Comparison of ENCODE assay signal across 19 cellular contexts in genomic region chr12:30533518-30533917, GRCh38.
DNase-seq lines count a peak whose midpoint lies in the region; ATAC-seq, FAIRE-seq and TF ChIP-seq lines count a peak whose summit lies in the region.
"Had no signal": no experiment of that assay in that cellular context is flagged by ENCODE, and none has a peak within 500 bp of the region (broad histone marks: within the 10 kb centered on the region; RNA-seq: fewer than 3 reads in every experiment).

No MANE protein-coding gene starts in this region.

- H4K5ac ChIP-seq in IMR-90 (ENCODE audit: low read depth, low read length) = no peak overlapping the region

- FAIRE-seq in bronchial epithelial cell (lab: Jason Lieb, UNC) (no peak), frontal cortex (lab: Jason Lieb, UNC) (no peak)

- H2AK9ac ChIP-seq in IMR-90 (replicated peaks; ENCODE audit: low read depth, low read length, poor library complexity) = no peak overlapping the region

- H3K27me3 ChIP-seq in IMR-90 (ENCODE audit: control insufficient read depth, insufficient read depth, low read length) = no peaks in the 10 kb centered on the region; the same call in 1 of the 2 replicates
- H3K27me3 ChIP-seq in bronchial epithelial cell (ENCODE audit: control insufficient read depth, insufficient read depth, low read length) = no peaks in the 10 kb centered on the region
- H3K27me3 ChIP-seq in upper lobe of right lung = no peaks in the 10 kb centered on the region

- peak; percentile 37 for ATAC-seq in IMR-90 (ENCODE audit: low read depth)
- no peak for ATAC-seq in HG02610 (IDR thresholded peaks at IDR 0.05; ENCODE audit: unreplicated experiment)
- ATAC-seq in upper lobe of right lung = no peak
- ATAC-seq: Panc1, Right ventricle myocardium inferior, SK-N-SH treated with all-trans-retinoic acid at 6 μM for 48 hours had no signal

- CTCF ChIA-PET in IMR-90 (lab: Yijun Ruan, JAX) = no interaction called here

- H3K36me3 ChIP-seq in IMR-90 (ENCODE audit: control insufficient read depth, insufficient read depth, low read length) (no peaks in the 10 kb centered on the region), bronchial epithelial cell (ENCODE audit: control insufficient read depth, insufficient read depth, low read length) (no peaks in the 10 kb centered on the region), upper lobe of right lung (no peaks in the 10 kb centered on the region)

- in situ Hi-C loops in IMR-90 (cut with MboI; ENCODE audit: low sequenced_read_pairs) = no loop called here

- no peak overlapping the region for H3K4me2 ChIP-seq in IMR-90 (ENCODE audit: low read depth, low read length)

- H4K91ac ChIP-seq in IMR-90 (ENCODE audit: insufficient read depth, low read depth, low read length) = no peak overlapping the region

- intact Hi-C loops in IMR-90 (cut with micrococcal nuclease) = no loop called here
- intact Hi-C loops in upper lobe of right lung (cut with DNase I) = no loop called here

- H3K9ac ChIP-seq in IMR-90 (ENCODE audit: low read depth, low read length) = no peak overlapping the region

- H3K18ac ChIP-seq in IMR-90 (ENCODE audit: low read depth, low read length) = no peak overlapping the region

- no CpG with 5 or more reads among the region's 5 CpGs for WGBS in IMR-90 (ENCODE audit: extremely low coverage in 2 of 2, insufficient read length in 1 of 2), 2 experiments

- no peak overlapping the region for H4K8ac ChIP-seq in IMR-90 (ENCODE audit: low read depth in 2 of 2, low read length in 2 of 2)

- dilution Hi-C loops in IMR-90 (cut with HindIII; ENCODE audit: low sequenced_read_pairs, unreplicated experiment) = no loop called here

- no peak overlapping the region for H2BK5ac ChIP-seq in IMR-90 (ENCODE audit: low read depth, low read length, poor library complexity, severe bottlenecking)

- H3K23ac ChIP-seq in IMR-90 (ENCODE audit: low read depth, low read length) = no peak overlapping the region

- TF ChIP-seq CTCF in IMR-90 (conservative IDR thresholded peaks at IDR 0.05; ENCODE audit: low read depth, low read length) = no peak
- TF ChIP-seq CTCF in bronchial epithelial cell (IDR thresholded peaks at IDR 0.05; ENCODE audit: insufficient read depth, low read length, severe bottlenecking) = no peak
- no peak for TF ChIP-seq CTCF in fibroblast of villous mesenchyme (IDR thresholded peaks at IDR 0.05; ENCODE audit: insufficient read depth, low read depth, low read length)
- no peak for TF ChIP-seq CTCF in upper lobe of right lung (IDR thresholded peaks at IDR 0.05)

- no TSS peak for BruUV-seq in IMR-90 (replicated peaks; lab: Mats Ljungman, UMichigan)

- H3K4ac ChIP-seq in IMR-90 (ENCODE audit: low read depth, low read length) = no peak overlapping the region

- H3K14ac ChIP-seq in IMR-90 (replicated peaks; ENCODE audit: low read depth, low read length) = no peak overlapping the region

- H3K79me1 ChIP-seq in IMR-90 (ENCODE audit: low read depth in 1 of 2, low read length in 2 of 2) = no peaks in the 10 kb centered on the region

- no peak for TF ChIP-seq POLR2A in IMR-90 (IDR thresholded peaks at IDR 0.05; ENCODE audit: low read depth, low read length)

- H3K4me1 ChIP-seq in IMR-90 (ENCODE audit: control insufficient read depth, insufficient read depth, low read length) (no peaks in the 10 kb centered on the region), upper lobe of right lung (no peaks in the 10 kb centered on the region)

- H2AFZ ChIP-seq in IMR-90 (replicated peaks; ENCODE audit: low read length, poor library complexity) = no peak overlapping the region

- DNase-seq in IMR-90 (peak; percentile 1), bronchial epithelial cell (ENCODE audit: low read depth) (peak; percentile 29), fibroblast of villous mesenchyme (ENCODE audit: low read depth) (peak; percentile 4), NCI-H1436 treated with DMSO at 0.1 percent for 48 hours (lab: John Stamatoyannopoulos, UW) (no peak), upper lobe of right lung (no peak), frontal cortex (ENCODE audit: low spot score in 2 of 2) (no peak)
- DNase-seq: C1 segment of cervical spinal cord, DMS 273 treated with DMSO at 0.1 percent for 48 hours, H7, KBM-7, MM.1S, NCI-H1105 treated with DMSO at 0.1 percent for 48 hours, NCI-H187 treated with DMSO at 0.1 percent for 48 hours, NCI-H2171, NCI-H774 had no signal

- H2BK15ac ChIP-seq in IMR-90 (ENCODE audit: low read depth, low read length) = no peak overlapping the region; the same call in 2 of the 3 replicates

- no peak overlapping the region for H2AK5ac ChIP-seq in IMR-90 (ENCODE audit: low read depth, low read length)

- no peak overlapping the region for H3K56ac ChIP-seq in IMR-90 (ENCODE audit: extremely low read depth, insufficient read depth, low read length)

- no peak overlapping the region for H2BK20ac ChIP-seq in IMR-90 (ENCODE audit: low read depth, low read length)

- H3K9me1 ChIP-seq in IMR-90 (ENCODE audit: insufficient read depth, low read length) = no peaks in the 10 kb centered on the region

- no peak for TF ChIP-seq RAD21 in IMR-90 (IDR thresholded peaks at IDR 0.05; ENCODE audit: low read length)

- H4K20me1 ChIP-seq in IMR-90 (ENCODE audit: insufficient read depth, low read length) = no peaks in the 10 kb centered on the region

- H3K9me3 ChIP-seq in IMR-90 (ENCODE audit: control insufficient read depth, insufficient read depth, low read length) = no peaks in the 10 kb centered on the region
- no peaks in the 10 kb centered on the region for H3K9me3 ChIP-seq in upper lobe of right lung

- no peak overlapping the region for H3K4me3 ChIP-seq in IMR-90 (ENCODE audit: insufficient read depth, low read depth, low read length)
- no peak overlapping the region for H3K4me3 ChIP-seq in bronchial epithelial cell (ENCODE audit: low read depth, low read length)
- no peak overlapping the region for H3K4me3 ChIP-seq in fibroblast of villous mesenchyme (ENCODE audit: low read depth, low read length)
- no peak overlapping the region for H3K4me3 ChIP-seq in upper lobe of right lung

- H2BK120ac ChIP-seq in IMR-90 (ENCODE audit: low read depth, low read length) = no peak overlapping the region

- POLR2A ChIA-PET in IMR-90 (lab: Charles Lee; ENCODE audit: unreplicated experiment) = no interaction called here

- H3K27ac ChIP-seq in IMR-90 (ENCODE audit: insufficient read depth, low read length) (no peak overlapping the region), upper lobe of right lung (no peak overlapping the region)

TF ChIP-seq in IMR-90, 13 proteins besides CTCF, POLR2A, EP300 and RAD21:
- TF ChIP-seq BHLHE40 (IDR thresholded peaks at IDR 0.05; ENCODE audit: low read depth, low read length) (no peak), MAFK (IDR thresholded peaks at IDR 0.05; ENCODE audit: low read depth, low read length) (no peak), RCOR1 (IDR thresholded peaks at IDR 0.05; ENCODE audit: insufficient replicate concordance, low read length) (no peak), MAZ (IDR thresholded peaks at IDR 0.05; ENCODE audit: borderline replicate concordance, low read depth, low read length) (no peak), RFX5 (IDR thresholded peaks at IDR 0.05; ENCODE audit: low read depth, low read length) (no peak), MXI1 (IDR thresholded peaks at IDR 0.05; ENCODE audit: borderline replicate concordance, low read depth, low read length) (no peak), FOS (IDR thresholded peaks at IDR 0.05; ENCODE audit: low read depth, low read length) (no peak), CHD1 (IDR thresholded peaks at IDR 0.05; ENCODE audit: low read depth, low read length) (no peak), SMC3 (IDR thresholded peaks at IDR 0.05; ENCODE audit: low read depth, low read length) (no peak), NFE2L2 (IDR thresholded peaks at IDR 0.05; ENCODE audit: low read depth, low read length) (no peak), CEBPB (IDR thresholded peaks at IDR 0.05; ENCODE audit: low read depth, low read length) (no peak)
- TF ChIP-seq, protein P1, sequence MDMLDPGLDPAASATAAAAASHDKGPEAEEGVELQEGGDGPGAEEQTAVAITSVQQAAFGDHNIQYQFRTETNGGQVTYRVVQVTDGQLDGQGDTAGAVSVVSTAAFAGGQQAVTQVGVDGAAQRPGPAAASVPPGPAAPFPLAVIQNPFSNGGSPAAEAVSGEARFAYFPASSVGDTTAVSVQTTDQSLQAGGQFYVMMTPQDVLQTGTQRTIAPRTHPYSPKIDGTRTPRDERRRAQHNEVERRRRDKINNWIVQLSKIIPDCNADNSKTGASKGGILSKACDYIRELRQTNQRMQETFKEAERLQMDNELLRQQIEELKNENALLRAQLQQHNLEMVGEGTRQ (IDR thresholded peaks at IDR 0.05; ENCODE audit: low read depth, low read length) = no peak
- TF ChIP-seq, protein P2, sequence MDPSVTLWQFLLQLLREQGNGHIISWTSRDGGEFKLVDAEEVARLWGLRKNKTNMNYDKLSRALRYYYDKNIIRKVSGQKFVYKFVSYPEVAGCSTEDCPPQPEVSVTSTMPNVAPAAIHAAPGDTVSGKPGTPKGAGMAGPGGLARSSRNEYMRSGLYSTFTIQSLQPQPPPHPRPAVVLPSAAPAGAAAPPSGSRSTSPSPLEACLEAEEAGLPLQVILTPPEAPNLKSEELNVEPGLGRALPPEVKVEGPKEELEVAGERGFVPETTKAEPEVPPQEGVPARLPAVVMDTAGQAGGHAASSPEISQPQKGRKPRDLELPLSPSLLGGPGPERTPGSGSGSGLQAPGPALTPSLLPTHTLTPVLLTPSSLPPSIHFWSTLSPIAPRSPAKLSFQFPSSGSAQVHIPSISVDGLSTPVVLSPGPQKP (IDR thresholded peaks at IDR 0.05; ENCODE audit: borderline replicate concordance, low read depth, low read length) = no peak

Comparison
In these comparisons a context has a peak if more than half of its experiments do, and no peak if none do; other contexts are left out.
1. DNase-seq: peak in IMR-90 (single experiment), bronchial epithelial cell (single experiment) and fibroblast of villous mesenchyme (single experiment); none in NCI-H1436 treated with DMSO at 0.1 percent for 48 hours (single experiment), upper lobe of right lung (single experiment) and frontal cortex (0 of 2).